Comparison of ENCODE assay signal across 29 cellular contexts in genomic region chr12:30726647-30727046, GRCh38.
"Had no signal": no experiment of that assay in that cellular context is flagged by ENCODE, and none has a peak within 500 bp of the region (broad histone marks: within the 10 kb centered on the region; RNA-seq: fewer than 3 reads in every experiment).

No MANE protein-coding gene starts in this region.

- H3K4me3 Mint-ChIP-seq: activated CD4-positive, alpha-beta T cell treated with anti-CD3 and anti-CD28 coated beads for 36 hours; activated CD4-positive, alpha-beta T cell treated with anti-CD3 and anti-CD28 coated beads, Interleukin-2, amount 10 ng/mL, durations not matched to agents 7 days and 5 days; activated CD8-positive, alpha-beta T cell treated with anti-CD3 and anti-CD28 coated beads, Interleukin-2, amount 10 ng/mL, durations not matched to agents 7 days and 5 days; activated T-cell treated with anti-CD3 and anti-CD28 coated beads, Interleukin-2, amount 50 U/mL, for 24 hours; brain; T-helper 1 cell treated with Interleukin-12 subunit alpha and Interleukin-12 subunit beta and Interleukin-4 antibody, amounts not matched to agents 30 μg/mL and 1 μg/mL, for 36 hours; T-helper 2 cell treated with Interferon-gamma antibody and Interleukin-4, amounts not matched to agents 5 μg/mL and 100 μg/mL, for 36 hours had no signal

- ATAC-seq: activated CD4-positive, alpha-beta T cell treated with anti-CD3 and anti-CD28 coated beads for 36 hours; activated CD8-positive, alpha-beta T cell treated with anti-CD3 and anti-CD28 coated beads, Interleukin-2, amount 10 ng/mL, durations not matched to agents 7 days and 5 days; Right ventricle myocardium inferior had no signal

- H3K27ac ChIP-seq: Peyer's patch had no signal

- H3K27ac Mint-ChIP-seq: activated CD4-positive, alpha-beta T cell treated with anti-CD3 and anti-CD28 coated beads for 36 hours; activated CD4-positive, alpha-beta T cell treated with anti-CD3 and anti-CD28 coated beads, Interleukin-2, amount 10 ng/mL, durations not matched to agents 7 days and 5 days; activated CD8-positive, alpha-beta T cell treated with anti-CD3 and anti-CD28 coated beads, Interleukin-2, amount 10 ng/mL, durations not matched to agents 7 days and 5 days; activated naive CD4-positive, alpha-beta T cell treated with anti-CD3 and anti-CD28 coated beads, Interleukin-2, amount 50 U/mL, for 72 hours; activated T-cell treated with anti-CD3 and anti-CD28 coated beads, Interleukin-2, amount 50 U/mL, for 24 hours; activated T-helper 2 cell treated with anti-CD3 and anti-CD28 coated beads, Interferon-gamma antibody, Interleukin-2, Interleukin-4, amounts not matched to agents 10 μg/mL and 5 μg/mL and 100 μg/mL, durations not matched to agents 14 hours and 24 hours and 36 hours; brain; T-helper 1 cell treated with Interleukin-12 subunit alpha and Interleukin-12 subunit beta and Interleukin-4 antibody, amounts not matched to agents 30 μg/mL and 1 μg/mL, for 36 hours; T-helper 2 cell treated with Interferon-gamma antibody and Interleukin-4, amounts not matched to agents 5 μg/mL and 100 μg/mL, for 36 hours had no signal

- H3K4me3 ChIP-seq: Peyer's patch had no signal

- FAIRE-seq: colon, TTC549 had no signal

- DNase-seq: activated CD4-positive, alpha-beta T cell treated with anti-CD3 and anti-CD28 coated beads for 36 hours; activated CD4-positive, alpha-beta T cell treated with anti-CD3 and anti-CD28 coated beads, Interleukin-2, amount 10 ng/mL, durations not matched to agents 7 days and 5 days; activated CD4-positive, alpha-beta T cell treated with anti-CD3 and anti-CD28 coated beads, Interleukin-2, amount 50 U/mL, for 48 hours; activated CD8-positive, alpha-beta T cell treated with anti-CD3 and anti-CD28 coated beads, Interleukin-2, amount 10 ng/mL, durations not matched to agents 7 days and 5 days; activated gamma-delta T cell; activated naive CD4-positive, alpha-beta T cell treated with Interleukin-2 at 50 U/mL for 16 hours; activated T-cell treated with anti-CD3 and anti-CD28 coated beads, Interleukin-2, amount 50 U/mL, for 24 hours; anterior cingulate cortex; central memory CD4-positive, alpha-beta T cell; NCI-H1048; NCI-H1105 treated with DMSO at 0.1 percent for 48 hours; NCI-H1436; NCI-H1694; NCI-H1930; NCI-H2081 treated with DMSO at 0.1 percent for 48 hours; NCI-H226; NCI-H446 treated with DMSO at 0.1 percent for 48 hours; NCI-H524; Peyer's patch; RPMI8226; SIG-M5 had no signal

- H3K27me3 Mint-ChIP-seq: activated CD4-positive, alpha-beta T cell treated with anti-CD3 and anti-CD28 coated beads for 36 hours; activated CD4-positive, alpha-beta T cell treated with anti-CD3 and anti-CD28 coated beads, Interleukin-2, amount 10 ng/mL, durations not matched to agents 7 days and 5 days; activated T-cell treated with anti-CD3 and anti-CD28 coated beads, Interleukin-2, amount 50 U/mL, for 24 hours; brain had no signal

- H3K4me1 ChIP-seq: Peyer's patch had no signal

- H3K4me1 Mint-ChIP-seq: activated CD4-positive, alpha-beta T cell treated with anti-CD3 and anti-CD28 coated beads for 36 hours; activated CD4-positive, alpha-beta T cell treated with anti-CD3 and anti-CD28 coated beads, Interleukin-2, amount 10 ng/mL, durations not matched to agents 7 days and 5 days had no signal

- H3K9me3 ChIP-seq: Peyer's patch had no signal

- H3K9me3 Mint-ChIP-seq: activated CD4-positive, alpha-beta T cell treated with anti-CD3 and anti-CD28 coated beads, Interleukin-2, amount 10 ng/mL, durations not matched to agents 7 days and 5 days; activated naive CD4-positive, alpha-beta T cell treated with anti-CD3 and anti-CD28 coated beads, Interleukin-2, amount 50 U/mL, for 72 hours; activated T-cell treated with anti-CD3 and anti-CD28 coated beads, Interleukin-2, amount 50 U/mL, for 24 hours; activated T-helper 2 cell treated with anti-CD3 and anti-CD28 coated beads, Interferon-gamma antibody, Interleukin-2, Interleukin-4, amounts not matched to agents 10 μg/mL and 5 μg/mL and 100 μg/mL, durations not matched to agents 14 hours and 24 hours and 36 hours; brain; T-helper 1 cell treated with Interleukin-12 subunit alpha and Interleukin-12 subunit beta and Interleukin-4 antibody, amounts not matched to agents 30 μg/mL and 1 μg/mL, for 36 hours; T-helper 2 cell treated with Interferon-gamma antibody and Interleukin-4, amounts not matched to agents 5 μg/mL and 100 μg/mL, for 36 hours had no signal
